ENCODE assay signal across 16 cellular contexts in the genomic region with DNA sequence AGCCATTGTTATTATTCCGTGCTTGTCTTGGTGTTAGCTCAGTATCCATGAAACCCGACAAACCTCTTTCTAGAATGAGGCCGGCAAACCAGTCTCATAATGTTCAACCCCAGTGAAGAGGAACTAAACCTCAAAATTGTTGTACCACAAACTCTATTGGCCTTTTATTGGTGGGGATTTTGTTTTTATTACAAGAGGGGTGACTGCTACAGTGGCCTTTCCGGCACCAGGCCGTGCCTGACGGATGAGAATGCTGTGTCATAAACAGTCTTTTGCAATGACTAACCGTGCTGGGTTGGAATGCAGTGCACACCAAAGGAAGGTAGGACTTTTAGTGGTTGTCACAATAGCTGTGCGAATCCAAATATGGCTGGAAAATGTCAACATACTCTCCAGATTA.
DNase-seq lines count a peak whose midpoint lies in the region; ATAC-seq and TF ChIP-seq lines count a peak whose summit lies in the region.
"Had no signal": no experiment of that assay in that cellular context is flagged by ENCODE, and none has a peak within 500 bp of the region (broad histone marks: within the 10 kb centered on the region; RNA-seq: fewer than 3 reads in every experiment).

No MANE protein-coding gene starts in this region.

- no peak overlapping the region for H3K4me2 ChIP-seq in mammary epithelial cell (ENCODE audit: insufficient read depth, low read depth, low read length)

- H3K4me3 ChIP-seq in BJ (ENCODE audit: low read depth, low read length) (no peak overlapping the region), mammary epithelial cell (replicated peaks in 1 of 3; ENCODE audit: insufficient read depth in 1 of 3, low read depth in 2 of 3, low read length in 3 of 3) (no peak overlapping the region), foreskin fibroblast (ENCODE audit: low read depth in 1 of 2, low read length in 2 of 2) (no peak overlapping the region), adrenal gland (no peak overlapping the region)
- H3K4me3 ChIP-seq: prostate gland had no signal

- WGBS in mammary epithelial cell (ENCODE audit: low coverage, missing lambda C conversion rate) = 67% methylated on average over 8 of the region's 8 CpGs
- WGBS in adrenal gland, 4 donors = 66 to 86% (median 83%) methylated on average over 5 to 8 of the region's 8 CpGs

- H3K27ac ChIP-seq in mammary epithelial cell (ENCODE audit: insufficient read depth, low read depth, low read length) (no peak overlapping the region), adrenal gland (no peak overlapping the region)
- H3K27ac ChIP-seq: prostate gland had no signal

- in situ Hi-C loops in mammary epithelial cell (cut with MboI; ENCODE audit: low sequenced_read_pairs in 2 of 2) = no loop called here

- TF ChIP-seq CTCF in BJ (IDR thresholded peaks at IDR 0.05; ENCODE audit: insufficient read depth, low read depth, low read length) = no peak
- no peak for TF ChIP-seq CTCF in mammary epithelial cell (conservative IDR thresholded peaks at IDR 0.05 in 1 of 2, IDR thresholded peaks at IDR 0.05 in 1 of 2; ENCODE audit: extremely low read depth in 1 of 2, insufficient read depth in 1 of 2, low read depth in 1 of 2, low read length in 2 of 2)
- no peak for TF ChIP-seq CTCF in mesothelial cell of epicardium (IDR thresholded peaks at IDR 0.05; ENCODE audit: unreplicated experiment)
- no peak for TF ChIP-seq CTCF in foreskin fibroblast (IDR thresholded peaks at IDR 0.05; ENCODE audit: low read depth, low read length)
- TF ChIP-seq CTCF in adrenal gland (IDR thresholded peaks at IDR 0.05) = no peak

- H3K27me3 Mint-ChIP-seq in mesothelial cell of epicardium (ENCODE audit: low read depth) = no peaks in the 10 kb centered on the region

- no peak overlapping the region for H3K4me3 Mint-ChIP-seq in mesothelial cell of epicardium
- H3K4me3 Mint-ChIP-seq: T-helper 17 cell had no signal

- H3K9me3 Mint-ChIP-seq in mesothelial cell of epicardium = peaks cover 9% of the 10 kb centered on the region

- no peaks in the 10 kb centered on the region for H3K36me3 ChIP-seq in BJ (ENCODE audit: control insufficient read depth, insufficient read depth, low read length)
- no peaks in the 10 kb centered on the region for H3K36me3 ChIP-seq in mammary epithelial cell (ENCODE audit: insufficient read depth, low read length)
- no peaks in the 10 kb centered on the region for H3K36me3 ChIP-seq in adrenal gland (replicated peaks in 1 of 2)
- H3K36me3 ChIP-seq: BE2C, prostate gland had no signal

- dilution Hi-C loops in mammary epithelial cell (cut with HindIII; ENCODE audit: low sequenced_read_pairs) = no loop called here

- H3K9me3 ChIP-seq in mammary epithelial cell (replicated peaks; ENCODE audit: insufficient read depth, low read length) (peaks cover 2% of the 10 kb centered on the region), adrenal gland (replicated peaks in 1 of 3) (no peaks in the 10 kb centered on the region)
- H3K9me3 ChIP-seq: BE2C, prostate gland had no signal

- no peak for TF ChIP-seq POLR2A in adrenal gland (IDR thresholded peaks at IDR 0.05)

- CTCF ChIA-PET in BJ (lab: Yijun Ruan, JAX) (no interaction called here), mammary epithelial cell (lab: Charles Lee; ENCODE audit: low non-redundant PET) (no interaction called here)

- H4K20me1 ChIP-seq in mammary epithelial cell (ENCODE audit: insufficient read depth, low read length) = no peaks in the 10 kb centered on the region

- peak overlapping the region; percentile 91 for H3K27ac Mint-ChIP-seq in mesothelial cell of epicardium
- H3K27ac Mint-ChIP-seq: T-helper 17 cell had no signal

- peak; percentile 37 for DNase-seq in BJ (ENCODE audit: low read depth)
- peak; percentile 40 for DNase-seq in HuH-7 (ENCODE audit: low spot score)
- DNase-seq in mammary epithelial cell = no peak
- no peak for DNase-seq in mesothelial cell of epicardium (ENCODE audit: low spot score in 2 of 2, unreplicated experiment in 2 of 2)
- no peak for DNase-seq in foreskin fibroblast
- no peak for DNase-seq in SIG-M5 treated with dmso at 0.1 percent for 504 hours (lab: John Stamatoyannopoulos, UW; ENCODE audit: unreplicated experiment)
- no peak for DNase-seq in adrenal gland
- DNase-seq: activated CD4-positive, alpha-beta T cell treated with anti-CD3 and anti-CD28 coated beads, Interleukin-2, amount 50 U/mL, for 1 hour; activated effector memory CD4-positive, alpha-beta T cell treated with Interleukin-2 at 50 U/mL for 16 hours; BE2C; caudate nucleus; DND-41; NCI-H345; T-helper 17 cell had no signal

- no peak overlapping the region for H3K9ac ChIP-seq in mammary epithelial cell (ENCODE audit: insufficient read depth, low read length)

- no peaks in the 10 kb centered on the region for H3K79me2 ChIP-seq in mammary epithelial cell (ENCODE audit: insufficient read depth, low read length)

- no peak for ATAC-seq in GM19023 (IDR thresholded peaks at IDR 0.05; ENCODE audit: unreplicated experiment)
- ATAC-seq: T-helper 17 cell had no signal

- no TSS peak for BruUV-seq in mammary epithelial cell (replicated peaks; lab: Mats Ljungman, UMichigan)

- H3K27me3 ChIP-seq in BJ (ENCODE audit: control insufficient read depth, insufficient read depth, low read length) (no peaks in the 10 kb centered on the region), mammary epithelial cell (ENCODE audit: insufficient read depth, low read length) (no peaks in the 10 kb centered on the region), adrenal gland (peaks cover 4% of the 10 kb centered on the region)
- H3K27me3 ChIP-seq: BE2C had no signal

- peaks cover 42% of the 10 kb centered on the region for H3K4me1 Mint-ChIP-seq in mesothelial cell of epicardium

- no peaks in the 10 kb centered on the region for H3K36me3 Mint-ChIP-seq in mesothelial cell of epicardium

- H3K4me1 ChIP-seq in mammary epithelial cell (ENCODE audit: insufficient read depth, low read length) = peaks cover 4% of the 10 kb centered on the region
- no peaks in the 10 kb centered on the region for H3K4me1 ChIP-seq in adrenal gland (replicated peaks in 1 of 2)
- H3K4me1 ChIP-seq: BE2C, prostate gland had no signal

- peak overlapping the region; percentile 13 for H2AFZ ChIP-seq in mammary epithelial cell (ENCODE audit: low read depth, low read length)

- POLR2A ChIA-PET in BJ (lab: Charles Lee) = no interaction called here

- intact Hi-C loops in mammary epithelial cell (cut with micrococcal nuclease) = no loop called here
- intact Hi-C loops in adrenal gland (cut with DNase I) = no loop called here

Comparison
In these comparisons a context has a peak if more than half of its experiments do, and no peak if none do; other contexts are left out.
1. DNase-seq: peak in BJ (single experiment) and HuH-7 (single experiment); none in mammary epithelial cell (single experiment), mesothelial cell of epicardium (0 of 2), foreskin fibroblast (0 of 2), SIG-M5 treated with dmso at 0.1 percent for 504 hours (single experiment) and adrenal gland (0 of 7).